In genomic region chr3:123540285-123540684, GRCh38 we compare ENCODE assay signal across 18 cellular contexts. TPM values are rescaled to one million over a fixed set of nuclear protein-coding genes. Genes with fewer than 3 reads are reported as not detected.
DNase-seq lines count a peak whose midpoint lies in the region; ATAC-seq lines count a peak whose summit lies in the region.
"Had no signal": no experiment of that assay in that cellular context is flagged by ENCODE, and none has a peak within 500 bp of the region (broad histone marks: within the 10 kb centered on the region; RNA-seq: fewer than 3 reads in every experiment).

No MANE protein-coding gene starts in this region.

- DNase-seq in DMS53 treated with DMSO at 0.1 percent for 48 hours (lab: John Stamatoyannopoulos, UW; ENCODE audit: unreplicated experiment) (peak; percentile 29), DMS53 (lab: John Stamatoyannopoulos, UW) (no peak), DMS79 (lab: John Stamatoyannopoulos, UW) (peak; percentile 56), LHCN-M2 (ENCODE audit: low read depth) (peak; percentile 11), dermis blood vessel endothelial cell (peak; percentile 32), SW480 (ENCODE audit: low spot score) (no peak)
- DNase-seq: activated effector memory CD4-positive, alpha-beta T cell treated with Interleukin-2 at 50 U/mL for 16 hours; aorta; kidney glomerular epithelial cell; NCI-H1930; NCI-H446 treated with DMSO at 0.1 percent for 48 hours; spleen; stimulated activated CD4-positive, alpha-beta T cell treated with anti-CD3 and anti-CD28 coated beads, Interleukin-4, amount 100 ng/mL, for 24 hours; WERI-Rb-1 had no signal

- ATAC-seq in GM19035 (IDR thresholded peaks at IDR 0.05; ENCODE audit: unreplicated experiment): no peak
- no peak for ATAC-seq in HG03442 (IDR thresholded peaks at IDR 0.05; ENCODE audit: unreplicated experiment)
- ATAC-seq: esophagus mucosa, GM23338 had no signal

RNA-seq across cellular contexts. Expression of gene HACD2, which starts 44.6 kb away (rescaled TPM):
- 20.5 and 23.7 TPM in 2 replicates for total RNA-seq in LHCN-M2 (2014; rRNA removed)
- 13.3 TPM for polyA plus RNA-seq in LHCN-M2 (2012)
- 24.8 and 39.4 TPM in 2 replicates for total RNA-seq in dermis blood vessel endothelial cell

Comparison
In these comparisons a context has a peak if more than half of its experiments do, and no peak if none do; other contexts are left out.
1. DNase-seq: peak in DMS53 treated with DMSO at 0.1 percent for 48 hours (single experiment), DMS79 (single experiment), LHCN-M2 (single experiment) and dermis blood vessel endothelial cell (single experiment); none in DMS53 (single experiment) and SW480 (single experiment).